In the genomic region with DNA sequence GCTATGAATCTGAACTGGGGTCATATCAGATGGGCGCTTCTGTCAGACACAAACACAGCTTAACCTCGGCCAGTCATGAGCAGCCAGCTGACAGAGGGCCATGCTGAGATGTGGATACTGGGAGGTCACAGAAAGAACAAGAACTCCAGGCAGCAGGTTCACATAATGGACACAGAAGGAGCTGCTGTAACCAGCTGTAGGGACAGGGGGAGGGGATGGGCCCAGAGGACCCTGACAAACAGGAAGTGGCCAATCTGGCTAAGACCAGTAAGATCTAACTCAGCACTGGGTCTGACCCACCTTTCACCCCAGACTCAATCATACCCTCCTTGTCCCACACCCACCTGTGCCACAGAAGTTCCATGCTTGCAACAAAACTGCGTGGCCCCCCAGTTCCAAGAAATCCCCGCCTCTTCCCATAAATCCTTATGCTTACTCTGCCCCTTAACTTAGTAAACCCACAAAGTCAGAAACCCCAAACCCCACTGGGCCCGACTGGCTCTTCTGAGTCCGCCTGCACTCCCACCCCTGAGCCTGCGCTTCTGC, we compare ENCODE assay signal across 10 cellular contexts. TPM values are rescaled to one million over a fixed set of nuclear protein-coding genes. Genes with fewer than 3 reads are reported as not detected.
DNase-seq lines count a peak whose midpoint lies in the region; ATAC-seq and TF ChIP-seq lines count a peak whose summit lies in the region.
"Had no signal": no experiment of that assay in that cellular context is flagged by ENCODE, and none has a peak within 500 bp of the region (broad histone marks: within the 10 kb centered on the region; RNA-seq: fewer than 3 reads in every experiment).

No MANE protein-coding gene starts in this region.

- WGBS in sigmoid colon, 2 donors = 47 to 49% methylated on average over 7 of the region's 7 CpGs

- TF ChIP-seq EP300 in sigmoid colon (IDR thresholded peaks at IDR 0.05) = no peak

- peaks cover 18% of the 10 kb centered on the region for H3K27me3 Mint-ChIP-seq in GM23338 (ENCODE audit: insufficient read depth, low read depth, poor library complexity)

- H3K4me1 ChIP-seq in GM23338 (ENCODE audit: insufficient read depth) (peaks cover 17% of the 10 kb centered on the region), SJCRH30 (peaks cover 19% of the 10 kb centered on the region), cardiac muscle cell (ENCODE audit: low read depth) (peaks cover 16% of the 10 kb centered on the region), sigmoid colon (peaks cover 0 to 27% (median 10%) of the 10 kb centered on the region in 4 donors)

- H4K20me1 ChIP-seq in GM23338 (replicated peaks; ENCODE audit: insufficient read depth) = no peaks in the 10 kb centered on the region

- peak overlapping the region; percentile 30; the same call in 1 of the 2 replicates for H3K4me3 ChIP-seq in GM23338
- 0 out of 2 replicates have a peak overlapping the region, but pooled peaks have one; percentile 1 for H3K4me3 ChIP-seq in SJCRH30
- H3K4me3 ChIP-seq in cardiac muscle cell = no peak overlapping the region
- H3K4me3 ChIP-seq in sigmoid colon = no peak overlapping the region

- peak overlapping the region; percentile 23; the same call in 1 of the 3 replicates for H3K4me3 Mint-ChIP-seq in GM23338

- no peaks in the 10 kb centered on the region; the same call in 2 of the 3 replicates for H3K36me3 Mint-ChIP-seq in GM23338 (ENCODE audit: low read depth)

- no peaks in the 10 kb centered on the region for H3K79me2 ChIP-seq in GM23338 (replicated peaks; ENCODE audit: insufficient read depth)

- no peaks in the 10 kb centered on the region for H3F3A ChIP-seq in GM23338 (replicated peaks; ENCODE audit: low read depth)

- no peaks in the 10 kb centered on the region for H3K9me3 ChIP-seq in SJCRH30 (replicated peaks)
- H3K9me3 ChIP-seq in cardiac muscle cell (ENCODE audit: low read depth) = no peaks in the 10 kb centered on the region
- H3K9me3 ChIP-seq in sigmoid colon = no peaks in the 10 kb centered on the region

- H3K9me3 Mint-ChIP-seq in GM23338 = no peaks in the 10 kb centered on the region
- H3K9me3 Mint-ChIP-seq: naive B cell had no signal

- no peak overlapping the region for H3K27ac ChIP-seq in GM23338 (ENCODE audit: low read depth)
- H3K27ac ChIP-seq in SJCRH30 = peak overlapping the region; percentile 9; the same call in 1 of the 2 replicates
- peak overlapping the region; percentile 73 for H3K27ac ChIP-seq in cardiac muscle cell
- peak overlapping the region in 3 of 4 donors; percentile 1 to 52 (median 27) for H3K27ac ChIP-seq in sigmoid colon

- no peak for TF ChIP-seq CTCF in GM23338 (conservative IDR thresholded peaks at IDR 0.05; ENCODE audit: low read depth in 2 of 2)
- no peak for TF ChIP-seq CTCF in cardiac muscle cell (IDR thresholded peaks at IDR 0.05; ENCODE audit: low read depth, low read length)
- no peak for TF ChIP-seq CTCF in sigmoid colon (IDR thresholded peaks at IDR 0.05)

- H3K9me2 ChIP-seq in GM23338 (ENCODE audit: insufficient read depth) = no peaks in the 10 kb centered on the region

- H3K4me1 Mint-ChIP-seq in GM23338 = peaks cover 49% of the 10 kb centered on the region

- H3K36me3 ChIP-seq in GM23338 (ENCODE audit: insufficient read depth) (no peaks in the 10 kb centered on the region), SJCRH30 (no peaks in the 10 kb centered on the region), cardiac muscle cell (no peaks in the 10 kb centered on the region), sigmoid colon (no peaks in the 10 kb centered on the region)

- DNase-seq in GM23338 (ENCODE audit: low spot score) (peak; percentile 42), SJCRH30 (peak; percentile 34 to 64), cardiac muscle cell (ENCODE audit: low read depth in 1 of 2, low spot score in 1 of 2) (peak in 1 of 2 donors; percentile 39), sigmoid colon (no peak), NCI-H1092 treated with DMSO at 0.1 percent for 48 hours (lab: John Stamatoyannopoulos, UW) (no peak), NOMO-1 treated with DMSO at 0.1 percent for 48 hours (lab: John Stamatoyannopoulos, UW; ENCODE audit: unreplicated experiment) (no peak)
- DNase-seq: cortex of kidney, naive B cell had no signal

- H2AFZ ChIP-seq in GM23338 = peak overlapping the region; percentile 92

- intact Hi-C loops in sigmoid colon (cut with DNase I) = loop anchor here (5.0 kb wide), 1 partner anchor 40 kb away; a partner anchor contains a TSS

- H3K27me3 ChIP-seq in GM23338 (ENCODE audit: insufficient read depth) (no peaks in the 10 kb centered on the region), SJCRH30 (no peaks in the 10 kb centered on the region), cardiac muscle cell (no peaks in the 10 kb centered on the region), sigmoid colon (no peaks in the 10 kb centered on the region)

- peak overlapping the region; percentile 74 for H3K27ac Mint-ChIP-seq in GM23338

- peak overlapping the region; percentile 79 for H3K4me2 ChIP-seq in GM23338

- ATAC-seq in GM23338 (peak; percentile 15), GM19397 (IDR thresholded peaks at IDR 0.05; ENCODE audit: unreplicated experiment) (no peak), GM21515 (IDR thresholded peaks at IDR 0.05; ENCODE audit: unreplicated experiment) (no peak)

- TF ChIP-seq POLR2A in sigmoid colon (IDR thresholded peaks at IDR 0.05) = no peak

TF ChIP-seq in GM23338, 12 proteins besides CTCF, POLR2A, EP300 and RAD21 (continues in another document):
- TF ChIP-seq, protein P1, sequence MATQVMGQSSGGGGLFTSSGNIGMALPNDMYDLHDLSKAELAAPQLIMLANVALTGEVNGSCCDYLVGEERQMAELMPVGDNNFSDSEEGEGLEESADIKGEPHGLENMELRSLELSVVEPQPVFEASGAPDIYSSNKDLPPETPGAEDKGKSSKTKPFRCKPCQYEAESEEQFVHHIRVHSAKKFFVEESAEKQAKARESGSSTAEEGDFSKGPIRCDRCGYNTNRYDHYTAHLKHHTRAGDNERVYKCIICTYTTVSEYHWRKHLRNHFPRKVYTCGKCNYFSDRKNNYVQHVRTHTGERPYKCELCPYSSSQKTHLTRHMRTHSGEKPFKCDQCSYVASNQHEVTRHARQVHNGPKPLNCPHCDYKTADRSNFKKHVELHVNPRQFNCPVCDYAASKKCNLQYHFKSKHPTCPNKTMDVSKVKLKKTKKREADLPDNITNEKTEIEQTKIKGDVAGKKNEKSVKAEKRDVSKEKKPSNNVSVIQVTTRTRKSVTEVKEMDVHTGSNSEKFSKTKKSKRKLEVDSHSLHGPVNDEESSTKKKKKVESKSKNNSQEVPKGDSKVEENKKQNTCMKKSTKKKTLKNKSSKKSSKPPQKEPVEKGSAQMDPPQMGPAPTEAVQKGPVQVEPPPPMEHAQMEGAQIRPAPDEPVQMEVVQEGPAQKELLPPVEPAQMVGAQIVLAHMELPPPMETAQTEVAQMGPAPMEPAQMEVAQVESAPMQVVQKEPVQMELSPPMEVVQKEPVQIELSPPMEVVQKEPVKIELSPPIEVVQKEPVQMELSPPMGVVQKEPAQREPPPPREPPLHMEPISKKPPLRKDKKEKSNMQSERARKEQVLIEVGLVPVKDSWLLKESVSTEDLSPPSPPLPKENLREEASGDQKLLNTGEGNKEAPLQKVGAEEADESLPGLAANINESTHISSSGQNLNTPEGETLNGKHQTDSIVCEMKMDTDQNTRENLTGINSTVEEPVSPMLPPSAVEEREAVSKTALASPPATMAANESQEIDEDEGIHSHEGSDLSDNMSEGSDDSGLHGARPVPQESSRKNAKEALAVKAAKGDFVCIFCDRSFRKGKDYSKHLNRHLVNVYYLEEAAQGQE (IDR thresholded peaks at IDR 0.05; ENCODE audit: unreplicated experiment) = no peak
- TF ChIP-seq ZNF114 (CRISPR knock-in tag; IDR thresholded peaks at IDR 0.05) (no peak), POLR2AphosphoS5 (IDR thresholded peaks at IDR 0.05; ENCODE audit: low read depth) (no peak), STAT1 (IDR thresholded peaks at IDR 0.05; ENCODE audit: unreplicated experiment) (no peak)
- TF ChIP-seq, protein P2, sequence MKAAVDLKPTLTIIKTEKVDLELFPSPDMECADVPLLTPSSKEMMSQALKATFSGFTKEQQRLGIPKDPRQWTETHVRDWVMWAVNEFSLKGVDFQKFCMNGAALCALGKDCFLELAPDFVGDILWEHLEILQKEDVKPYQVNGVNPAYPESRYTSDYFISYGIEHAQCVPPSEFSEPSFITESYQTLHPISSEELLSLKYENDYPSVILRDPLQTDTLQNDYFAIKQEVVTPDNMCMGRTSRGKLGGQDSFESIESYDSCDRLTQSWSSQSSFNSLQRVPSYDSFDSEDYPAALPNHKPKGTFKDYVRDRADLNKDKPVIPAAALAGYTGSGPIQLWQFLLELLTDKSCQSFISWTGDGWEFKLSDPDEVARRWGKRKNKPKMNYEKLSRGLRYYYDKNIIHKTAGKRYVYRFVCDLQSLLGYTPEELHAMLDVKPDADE (IDR thresholded peaks at IDR 0.05) = no peak

RNA-seq across cellular contexts. Expression of a gene that starts 3.9 kb away (rescaled TPM):
- not detected in 2 replicates for total RNA-seq in GM23338 (2014; rRNA removed; shearing (Covaris generic))
- not detected in 2 replicates for polyA plus RNA-seq in GM23338 (2016; fragmentation: Nextera tagmentation; extraction: Ambion mirVana)
- 0.10 TPM in 1 of 2 replicates, not detected in the other for total RNA-seq in SJCRH30 (2014; rRNA removed; shearing (Covaris generic))
- 0.04 and 0.27 TPM in 2 replicates for total RNA-seq in cardiac muscle cell
- polyA plus RNA-seq in cardiac muscle cell = not detected in 2 replicates
- 10 to 100 TPM in 1 of 4 donors, 1 to 10 TPM in 3; 1.2 to 14.0 (median 5.4) TPM for total RNA-seq in sigmoid colon
- 1 to 10 TPM; 3.2 to 9.3 (median 4.8) TPM for polyA plus RNA-seq in sigmoid colon

RNA-seq across cellular contexts. Expression of a gene that starts 37.1 kb away (rescaled TPM):
- not detected in 2 replicates for total RNA-seq in GM23338 (2014; rRNA removed; shearing (Covaris generic))
- polyA plus RNA-seq in GM23338 (2016; fragmentation: Nextera tagmentation; extraction: Ambion mirVana) (not detected in 2 replicates), cardiac muscle cell (not detected in 2 replicates), sigmoid colon (10 to 100 TPM in 2 of 3 donors, 1 to 10 TPM in 1; 7.4 to 36.9 (median 22.2) TPM)
- total RNA-seq in SJCRH30 (2014; rRNA removed; shearing (Covaris generic)) = 0.08 TPM in 1 of 2 replicates, not detected in the other
- total RNA-seq in cardiac muscle cell (not detected in 2 replicates), sigmoid colon (10 to 100 TPM; 20.2 to 48.9 (median 31.2) TPM)

RNA-seq across cellular contexts. Expression of a gene that starts 41.7 kb away (rescaled TPM):
- 10.4 and 12.4 TPM in 2 replicates for total RNA-seq in GM23338 (2014; rRNA removed; shearing (Covaris generic))
- 4.9 and 5.5 TPM in 2 replicates for polyA plus RNA-seq in GM23338 (2016; fragmentation: Nextera tagmentation; extraction: Ambion mirVana)
- total RNA-seq in SJCRH30 (2014; rRNA removed; shearing (Covaris generic)) = 1.1 and 1.9 TPM in 2 replicates
- total RNA-seq in cardiac muscle cell = 14.7 and 15.1 TPM in 2 replicates
- polyA plus RNA-seq in cardiac muscle cell = 8.7 and 10.8 TPM in 2 replicates
- total RNA-seq in sigmoid colon = 10 to 100 TPM; 26.8 to 59.5 (median 29.4) TPM
- 10 to 100 TPM; 18.6 to 45.1 (median 24.3) TPM for polyA plus RNA-seq in sigmoid colon

RNA-seq across cellular contexts. Expression of a gene that starts 55.3 kb away (rescaled TPM):
- total RNA-seq in GM23338 (2014; rRNA removed; shearing (Covaris generic)) = not detected in 2 replicates
- polyA plus RNA-seq in GM23338 (2016; fragmentation: Nextera tagmentation; extraction: Ambion mirVana) (0.11 and 0.23 TPM in 2 replicates), cardiac muscle cell (0.06 TPM in 1 of 2 replicates, not detected in the other), sigmoid colon (10 to 100 TPM in 2 of 3 donors, 1 to 10 TPM in 1; 6.6 to 64.0 (median 11.3) TPM)
- 0.12 and 0.30 TPM in 2 replicates for total RNA-seq in SJCRH30 (2014; rRNA removed; shearing (Covaris generic))
- total RNA-seq in cardiac muscle cell (0.11 TPM in 1 of 2 replicates, not detected in the other), sigmoid colon (10 to 100 TPM; 15.0 to 36.0 (median 20.3) TPM)

Comparison
In these comparisons a context has a peak if more than half of its experiments do, and no peak if none do; other contexts are left out.
1. DNase-seq: peak in GM23338 (single experiment) and SJCRH30 (2 of 2); none in sigmoid colon (single experiment), NCI-H1092 treated with DMSO at 0.1 percent for 48 hours (single experiment) and NOMO-1 treated with DMSO at 0.1 percent for 48 hours (single experiment).
2. H3K4me3 ChIP-seq: peak in GM23338 (single experiment) and SJCRH30 (single experiment); none in cardiac muscle cell (single experiment) and sigmoid colon (0 of 4).
3. RNA of a gene that starts 37.1 kb away (total RNA-seq): 20.2 to 48.9 TPM in sigmoid colon; not detected in GM23338, 0.08 TPM in SJCRH30 and not detected in cardiac muscle cell; every median in the first group is over 10 times any median in the second.